21 cellular contexts compared by ENCODE assay signal in genomic region chr3:23738946-23739345, GRCh38.
DNase-seq lines count a peak whose midpoint lies in the region; ATAC-seq, FAIRE-seq and TF ChIP-seq lines count a peak whose summit lies in the region.
"Had no signal": no experiment of that assay in that cellular context is flagged by ENCODE, and none has a peak within 500 bp of the region (broad histone marks: within the 10 kb centered on the region; RNA-seq: fewer than 3 reads in every experiment).

No MANE protein-coding gene starts in this region.

- no CpG with 5 or more reads among the region's 3 CpGs for WGBS in neuronal stem cell (ENCODE audit: extremely low coverage in 2 of 2, insufficient read length in 2 of 2, insufficient replicate concordance in 1 of 2), 2 donors

- no peak overlapping the region for H3K14ac ChIP-seq in neuronal stem cell (ENCODE audit: low read length)

- no TSS peak for BruUV-seq in Caco-2 (replicated peaks; lab: Mats Ljungman, UMichigan)

- H3K4me3 Mint-ChIP-seq in Caco-2 (ENCODE audit: unreplicated experiment) = no peak overlapping the region
- H3K4me3 Mint-ChIP-seq in naive thymus-derived CD4-positive, alpha-beta T cell = no peak overlapping the region
- H3K4me3 Mint-ChIP-seq: neural progenitor cell; stimulated activated naive CD8-positive, alpha-beta T cell treated with anti-CD3 and anti-CD28 coated beads, Interleukin-15, Interleukin-2, amounts not matched to agents 100 ng/mL and 50 ng/mL, for 24 hours; type B pancreatic cell had no signal

- H3K23ac ChIP-seq in neuronal stem cell (ENCODE audit: low read depth, low read length, poor library complexity) = no peak overlapping the region

- DNase-seq in Caco-2 = peak; percentile 44 to 50
- peak; percentile 80 for DNase-seq in bronchial epithelial cell (ENCODE audit: low read depth)
- DNase-seq in neuronal stem cell (ENCODE audit: low spot score) = no peak
- no peak for DNase-seq in naive thymus-derived CD4-positive, alpha-beta T cell
- DNase-seq in globus pallidus (ENCODE audit: low spot score) = no peak
- DNase-seq in putamen (ENCODE audit: low spot score) = no peak
- DNase-seq: activated CD4-positive, alpha-beta T cell treated with anti-CD3 and anti-CD28 coated beads for 4 hours; activated effector memory CD4-positive, alpha-beta T cell treated with Interleukin-2 at 50 U/mL for 16 hours; cerebellar nuclear complex; hypothalamus; kidney; NCI-H1417 treated with DMSO at 0.1 percent for 48 hours; NCI-H748 treated with DMSO at 0.1 percent for 48 hours; Peyer's patch had no signal

- H2BK12ac ChIP-seq in neuronal stem cell (ENCODE audit: low read length) = no peak overlapping the region

- no peak overlapping the region for H4K91ac ChIP-seq in neuronal stem cell (ENCODE audit: low read depth, low read length, poor library complexity)

- no peak overlapping the region for H2AK5ac ChIP-seq in neuronal stem cell (ENCODE audit: low read depth, low read length)

- no peaks in the 10 kb centered on the region for H4K20me1 ChIP-seq in KMS-11 (ENCODE audit: insufficient read depth)

- no peaks in the 10 kb centered on the region for H3K79me1 ChIP-seq in neuronal stem cell (ENCODE audit: low read depth, low read length)

- no peak overlapping the region for H2BK120ac ChIP-seq in neuronal stem cell (ENCODE audit: low read depth, low read length)

- H3K18ac ChIP-seq in neuronal stem cell (ENCODE audit: low read length) = no peak overlapping the region

- no peak overlapping the region for H2BK15ac ChIP-seq in neuronal stem cell (ENCODE audit: low read length)

- H3K9me3 ChIP-seq in Caco-2 (no peaks in the 10 kb centered on the region), neuronal stem cell (replicated peaks in 1 of 2; ENCODE audit: control insufficient read depth in 2 of 2, insufficient read depth in 1 of 2, low read depth in 1 of 2, low read length in 2 of 2) (no peaks in the 10 kb centered on the region)
- H3K9me3 ChIP-seq in naive thymus-derived CD4-positive, alpha-beta T cell (ENCODE audit: control insufficient read depth in 2 of 3, low read length in 3 of 3) = no peaks in the 10 kb centered on the region
- H3K9me3 ChIP-seq: Peyer's patch, right atrium auricular region had no signal

- H3K27ac ChIP-seq in KMS-11 = no peak overlapping the region
- no peak overlapping the region for H3K27ac ChIP-seq in neuronal stem cell (replicated peaks; ENCODE audit: low read length)
- H3K27ac ChIP-seq in naive thymus-derived CD4-positive, alpha-beta T cell (ENCODE audit: low read depth, low read length) = no peak overlapping the region
- H3K27ac ChIP-seq: neural progenitor cell, Peyer's patch, right atrium auricular region had no signal

- H2BK5ac ChIP-seq in neuronal stem cell (ENCODE audit: low read length) = no peak overlapping the region

- H3K4me3 ChIP-seq in Caco-2 (ENCODE audit: low read depth, low read length) = no peak overlapping the region
- H3K4me3 ChIP-seq in KMS-11 (IDR thresholded peaks at IDR 0.05; ENCODE audit: insufficient read depth, low read depth, low read length) = no peak overlapping the region
- H3K4me3 ChIP-seq in bronchial epithelial cell (ENCODE audit: low read depth, low read length) = no peak overlapping the region
- no peak overlapping the region for H3K4me3 ChIP-seq in neuronal stem cell (ENCODE audit: low read length in 2 of 2)
- no peak overlapping the region for H3K4me3 ChIP-seq in naive thymus-derived CD4-positive, alpha-beta T cell (ENCODE audit: low read length)
- H3K4me3 ChIP-seq: neural progenitor cell, Peyer's patch, right atrium auricular region had no signal

- H3K9ac ChIP-seq in KMS-11 = no peak overlapping the region
- H3K9ac ChIP-seq in neuronal stem cell (ENCODE audit: low read depth, low read length, poor library complexity) = no peak overlapping the region
- H3K9ac ChIP-seq: neural progenitor cell had no signal

- intact Hi-C loops in Caco-2 (cut with micrococcal nuclease; ENCODE audit: unreplicated experiment) = loop anchor here (1.0 kb wide), 1 partner anchor 11 kb away; no protein-coding TSS in a partner anchor
- intact Hi-C loops in naive thymus-derived CD4-positive, alpha-beta T cell (cut with micrococcal nuclease) = no loop called here

- CTCF ChIA-PET in Caco-2 (lab: Charles Lee) = no interaction called here
- CTCF ChIA-PET in naive thymus-derived CD4-positive, alpha-beta T cell (lab: Charles Lee) = no interaction called here

- H3K4me2 ChIP-seq in KMS-11 (0 out of 2 replicates have a peak overlapping the region, but pooled peaks have one; percentile 1), neuronal stem cell (ENCODE audit: insufficient read depth, low read length, poor library complexity, severe bottlenecking) (no peak overlapping the region)
- H3K4me2 ChIP-seq: neural progenitor cell had no signal

- H4K8ac ChIP-seq in neuronal stem cell (ENCODE audit: low read depth, low read length) = no peak overlapping the region

- H3K4me1 Mint-ChIP-seq in Caco-2 (ENCODE audit: low read depth, unreplicated experiment) = peaks cover 35% of the 10 kb centered on the region
- H3K4me1 Mint-ChIP-seq in naive thymus-derived CD4-positive, alpha-beta T cell = peaks cover 0 to 12% (median 0%) of the 10 kb centered on the region in 7 donors

- H3K27me3 ChIP-seq in Caco-2 (replicated peaks; ENCODE audit: control insufficient read depth, insufficient read depth, low read length) (no peaks in the 10 kb centered on the region), KMS-11 (ENCODE audit: insufficient read depth, low read depth) (no peaks in the 10 kb centered on the region), bronchial epithelial cell (ENCODE audit: control insufficient read depth, insufficient read depth, low read length) (no peaks in the 10 kb centered on the region), neuronal stem cell (ENCODE audit: control insufficient read depth in 3 of 3, insufficient read depth in 3 of 3, low read depth in 1 of 3, low read length in 3 of 3) (peaks cover 0 to 6% (median 0%) of the 10 kb centered on the region in 3 experiments)
- H3K27me3 ChIP-seq in naive thymus-derived CD4-positive, alpha-beta T cell (ENCODE audit: control insufficient read depth in 2 of 2, insufficient read depth in 2 of 2, low read length in 2 of 2) = no peaks in the 10 kb centered on the region
- H3K27me3 ChIP-seq: Peyer's patch, right atrium auricular region had no signal

- no peak for ATAC-seq in naive thymus-derived CD4-positive, alpha-beta T cell
- ATAC-seq in HG03378 (IDR thresholded peaks at IDR 0.05; ENCODE audit: unreplicated experiment) = no peak

- no peaks in the 10 kb centered on the region for H3K27me3 Mint-ChIP-seq in Caco-2 (ENCODE audit: insufficient read depth, unreplicated experiment)
- H3K27me3 Mint-ChIP-seq in naive thymus-derived CD4-positive, alpha-beta T cell = peaks cover 0 to 25% (median 5%) of the 10 kb centered on the region in 5 donors

- TF ChIP-seq CTCF in Caco-2 (IDR thresholded peaks at IDR 0.05; ENCODE audit: insufficient read depth in 1 of 2, low read depth in 1 of 2, low read length in 1 of 2, severe bottlenecking in 1 of 2, unreplicated experiment in 1 of 2) (no peak), KMS-11 (conservative IDR thresholded peaks at IDR 0.05; ENCODE audit: low read depth, low read length) (no peak), bronchial epithelial cell (IDR thresholded peaks at IDR 0.05; ENCODE audit: insufficient read depth, low read length, severe bottlenecking) (no peak)

- no peak overlapping the region for H3K4ac ChIP-seq in neuronal stem cell (ENCODE audit: low read length)

- H3K9me3 Mint-ChIP-seq in Caco-2 (ENCODE audit: unreplicated experiment) = no peaks in the 10 kb centered on the region
- no peaks in the 10 kb centered on the region for H3K9me3 Mint-ChIP-seq in naive thymus-derived CD4-positive, alpha-beta T cell
- H3K9me3 Mint-ChIP-seq: neural progenitor cell; stimulated activated naive CD8-positive, alpha-beta T cell treated with anti-CD3 and anti-CD28 coated beads, Interleukin-15, Interleukin-2, amounts not matched to agents 100 ng/mL and 50 ng/mL, for 24 hours; type B pancreatic cell had no signal

- POLR2A ChIA-PET in Caco-2 (lab: Charles Lee) = no interaction called here
- POLR2A ChIA-PET in naive thymus-derived CD4-positive, alpha-beta T cell (lab: Charles Lee) = no interaction called here

- no peaks in the 10 kb centered on the region for H3K36me3 Mint-ChIP-seq in Caco-2 (ENCODE audit: insufficient read depth, unreplicated experiment)
- H3K36me3 Mint-ChIP-seq in naive thymus-derived CD4-positive, alpha-beta T cell = no peaks in the 10 kb centered on the region
- H3K36me3 Mint-ChIP-seq: neural progenitor cell, type B pancreatic cell had no signal

- H3K79me2 ChIP-seq in KMS-11 (ENCODE audit: insufficient read depth, low read depth) = no peaks in the 10 kb centered on the region

- H2AFZ ChIP-seq in KMS-11 (ENCODE audit: low read depth) = no peak overlapping the region
- peak overlapping the region; percentile 48 for H2AFZ ChIP-seq in neuronal stem cell (ENCODE audit: low read length)
- H2AFZ ChIP-seq: neural progenitor cell had no signal

- H3K36me3 ChIP-seq in Caco-2 (ENCODE audit: control insufficient read depth, insufficient read depth, low read length) (no peaks in the 10 kb centered on the region), KMS-11 (ENCODE audit: insufficient read depth) (no peaks in the 10 kb centered on the region), bronchial epithelial cell (ENCODE audit: control insufficient read depth, insufficient read depth, low read length) (no peaks in the 10 kb centered on the region), neuronal stem cell (replicated peaks in 1 of 2; ENCODE audit: control insufficient read depth in 2 of 2, insufficient read depth in 2 of 2, low read length in 2 of 2) (no peaks in the 10 kb centered on the region)
- no peaks in the 10 kb centered on the region for H3K36me3 ChIP-seq in naive thymus-derived CD4-positive, alpha-beta T cell (ENCODE audit: control insufficient read depth in 2 of 3, insufficient read depth in 3 of 3, low read length in 3 of 3)
- H3K36me3 ChIP-seq: neural progenitor cell, Peyer's patch, right atrium auricular region had no signal

- peak overlapping the region; percentile 55 for H3K27ac Mint-ChIP-seq in Caco-2 (ENCODE audit: unreplicated experiment)
- H3K27ac Mint-ChIP-seq in naive thymus-derived CD4-positive, alpha-beta T cell = no peak overlapping the region
- H3K27ac Mint-ChIP-seq: neural progenitor cell; stimulated activated naive CD8-positive, alpha-beta T cell treated with anti-CD3 and anti-CD28 coated beads, Interleukin-15, Interleukin-2, amounts not matched to agents 100 ng/mL and 50 ng/mL, for 24 hours; type B pancreatic cell had no signal

- H3K4me1 ChIP-seq in Caco-2 = peaks cover 43% of the 10 kb centered on the region
- H3K4me1 ChIP-seq in KMS-11 (ENCODE audit: low read depth, poor library complexity, severe bottlenecking) = peaks cover 26% of the 10 kb centered on the region
- H3K4me1 ChIP-seq in neuronal stem cell (ENCODE audit: control insufficient read depth in 2 of 2, insufficient read depth in 1 of 2, low read depth in 1 of 2, low read length in 2 of 2) = peaks cover 6 to 10% of the 10 kb centered on the region in 2 donors
- no peaks in the 10 kb centered on the region for H3K4me1 ChIP-seq in naive thymus-derived CD4-positive, alpha-beta T cell (ENCODE audit: control insufficient read depth in 2 of 2, insufficient read depth in 2 of 2, low read length in 2 of 2)

- FAIRE-seq in bronchial epithelial cell (lab: Jason Lieb, UNC) = no peak
- FAIRE-seq: kidney, TTC549 had no signal

Comparison
In these comparisons a context has a peak if more than half of its experiments do, and no peak if none do; other contexts are left out.
1. DNase-seq: peak in Caco-2 (2 of 2) and bronchial epithelial cell (single experiment); none in neuronal stem cell (single experiment), naive thymus-derived CD4-positive, alpha-beta T cell (0 of 9), globus pallidus (single experiment) and putamen (single experiment).